22 cellular contexts compared by ENCODE assay signal in genomic region chr10:99339563-99340047, GRCh38. TPM values are rescaled to one million over a fixed set of nuclear protein-coding genes. Genes with fewer than 3 reads are reported as not detected.
"Had no signal": no experiment of that assay in that cellular context is flagged by ENCODE, and none has a peak within 500 bp of the region (broad histone marks: within the 10 kb centered on the region; RNA-seq: fewer than 3 reads in every experiment).

No MANE protein-coding gene starts in this region.

- DNase-seq: colonic mucosa; dermis blood vessel endothelial cell; foreskin melanocyte; head of caudate nucleus; hippocampal formation; left colon; left ventricle myocardium superior; mesendoderm; naive thymus-derived CD4-positive, alpha-beta T cell; nephron progenitor cell; psoas muscle; retina; stimulated activated CD4-positive, alpha-beta T cell treated with anti-CD3 and anti-CD28 coated beads, Interleukin-2, amount 100 ng/mL, for 24 hours; stimulated activated CD4-positive, alpha-beta T cell treated with anti-CD3 and anti-CD28 coated beads, Interleukin-4, amount 100 ng/mL, for 4 hours; stimulated activated naive B cell treated with anti-CD40 and anti-IgM and Interleukin-4, amounts not matched to agents 10 μg/mL and 1 μg/mL and 100 μg/mL, for 72 hours; stimulated activated naive CD8-positive, alpha-beta T cell treated with anti-CD3 and anti-CD28 coated beads, Interleukin-15, amount 100 ng/mL, for 72 hours; testis had no signal

- H3K36me3 ChIP-seq: colonic mucosa, tibial nerve had no signal

- H3K9me3 ChIP-seq: colonic mucosa, psoas muscle, testis, tibial nerve had no signal

- FAIRE-seq: endothelial cell of umbilical vein had no signal

- H3K4me1 ChIP-seq: colonic mucosa, psoas muscle, tibial nerve had no signal

- H3K27ac ChIP-seq: colonic mucosa, psoas muscle, skin epidermis, testis, tibial nerve had no signal

- ATAC-seq: left colon; left ventricle myocardium superior; naive thymus-derived CD4-positive, alpha-beta T cell; psoas muscle; sciatic nerve; stimulated activated naive B cell treated with anti-CD40 and anti-IgM and Interleukin-4, amounts not matched to agents 10 μg/mL and 1 μg/mL and 100 μg/mL, for 72 hours; stimulated activated naive CD8-positive, alpha-beta T cell treated with anti-CD3 and anti-CD28 coated beads, Interleukin-15, amount 100 ng/mL, for 72 hours had no signal

- H3K27me3 ChIP-seq: colonic mucosa, testis, tibial nerve had no signal

- H3K4me3 ChIP-seq: colonic mucosa, psoas muscle, skin epidermis, testis, tibial nerve had no signal

RNA-seq across cellular contexts. Expression of gene CNNM1, which starts 10.4 kb away (rescaled TPM):
- total RNA-seq: dermis blood vessel endothelial cell, endothelial cell of umbilical vein, lung microvascular endothelial cell, psoas muscle, sciatic nerve had no signal
- polyA plus RNA-seq: endothelial cell of umbilical vein had no signal
